28 cellular contexts compared by ENCODE assay signal in the genomic region with DNA sequence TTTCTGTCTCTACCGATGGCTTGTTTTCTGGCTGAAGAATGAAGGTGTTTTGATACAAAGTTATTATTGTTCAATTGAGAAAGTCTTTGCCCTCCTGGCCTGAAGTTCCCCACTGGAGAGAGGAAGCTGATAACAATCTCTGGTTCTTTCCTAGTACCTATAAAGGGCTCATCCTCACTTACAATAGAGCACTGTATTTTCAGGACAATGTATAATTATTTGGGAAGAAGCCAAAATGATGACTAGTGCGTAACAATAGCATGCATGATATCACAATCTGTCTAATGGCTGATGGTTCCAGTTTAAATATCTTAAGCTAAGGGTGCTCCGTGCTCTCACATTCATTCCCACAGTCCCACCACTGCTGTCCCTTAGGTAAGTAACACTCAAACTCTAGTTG.
DNase-seq lines count a peak whose midpoint lies in the region; ATAC-seq and TF ChIP-seq lines count a peak whose summit lies in the region.
"Had no signal": no experiment of that assay in that cellular context is flagged by ENCODE, and none has a peak within 500 bp of the region (broad histone marks: within the 10 kb centered on the region; RNA-seq: fewer than 3 reads in every experiment).

No MANE protein-coding gene starts in this region.

- H3K4me1 ChIP-seq in HUES48 (ENCODE audit: control insufficient read depth, insufficient read depth, low read length) (peaks cover 41% of the 10 kb centered on the region), gastroesophageal sphincter (no peaks in the 10 kb centered on the region)
- H3K4me1 ChIP-seq: colonic mucosa, esophagus squamous epithelium, stomach, tibial nerve had no signal

- TF ChIP-seq CTCF in gastroesophageal sphincter (IDR thresholded peaks at IDR 0.05): no peak

- no peak overlapping the region for H3K27ac ChIP-seq in HUES48 (ENCODE audit: low read depth, low read length)
- no peak overlapping the region for H3K27ac ChIP-seq in gastroesophageal sphincter
- H3K27ac ChIP-seq: colonic mucosa, esophagus squamous epithelium, SJSA1, stomach, tibial nerve had no signal

- no peak for TF ChIP-seq POLR2A in gastroesophageal sphincter (IDR thresholded peaks at IDR 0.05)

- H3K9me3 ChIP-seq in HUES48 (ENCODE audit: control insufficient read depth, insufficient read depth, low read length): no peaks in the 10 kb centered on the region
- H3K9me3 ChIP-seq in gastroesophageal sphincter: no peaks in the 10 kb centered on the region
- H3K9me3 ChIP-seq: Caco-2, colonic mucosa, esophagus squamous epithelium, mucosa of descending colon, SJSA1, stomach, tibial nerve had no signal

- DNase-seq in EH (ENCODE audit: low read depth) (peak; percentile 5), amniotic epithelial cell (ENCODE audit: low read depth) (peak; percentile 21), kidney tubule cell (ENCODE audit: low spot score) (peak; percentile 39), hippocampal formation (lab: John Stamatoyannopoulos, UW) (no peak)
- DNase-seq: activated CD4-positive, alpha-beta T cell treated with anti-CD3 and anti-CD28 coated beads, Interleukin-2, amount 50 U/mL, for 48 hours; activated naive CD4-positive, alpha-beta T cell treated with anti-CD3 and anti-CD28 coated beads, Interleukin-2, amount 50 U/mL, for 16 hours; amygdala; C1 segment of cervical spinal cord; Caco-2; colonic mucosa; effector memory CD8-positive, alpha-beta T cell; esophagus squamous epithelium; mucosa of descending colon; NCI-H2171 treated with DMSO at 0.1 percent for 48 hours; NCI-H524; stimulated activated CD4-positive, alpha-beta T cell treated with anti-CD3 and anti-CD28 coated beads, Interleukin-1b, Interleukin-23, amount 100 ng/mL, for 48 hours; stimulated activated CD8-positive, alpha-beta memory T cell treated with anti-CD3 and anti-CD28 coated beads, Interleukin-4, amount 100 ng/mL, for 48 hours; stomach; T-helper 17 cell had no signal

- 59 to 92% methylated on average over 3 of the region's 3 CpGs for WGBS in gastroesophageal sphincter (ENCODE audit: low coverage in 1 of 2), 2 donors

- H3K4me3 ChIP-seq in HUES48 (ENCODE audit: low read depth, low read length) (no peak overlapping the region), gastroesophageal sphincter (no peak overlapping the region)
- H3K4me3 ChIP-seq: colonic mucosa, esophagus squamous epithelium, mucosa of descending colon, SJSA1, smooth muscle cell, stomach, tibial nerve had no signal

- H3K36me3 ChIP-seq in HUES48 (ENCODE audit: control insufficient read depth, insufficient read depth, low read length): no peaks in the 10 kb centered on the region
- peaks cover 0 to 4% of the 10 kb centered on the region in 2 donors for H3K36me3 ChIP-seq in gastroesophageal sphincter
- H3K36me3 ChIP-seq: colonic mucosa, esophagus squamous epithelium, SJSA1 had no signal

- 0 out of 2 replicates have a peak overlapping the region, but pooled peaks have one; percentile 7 for H3K9ac ChIP-seq in HUES48 (ENCODE audit: low read depth, low read length)

- H3K27me3 ChIP-seq in HUES48 (ENCODE audit: control insufficient read depth, insufficient read depth, low read length) (peaks cover 5% of the 10 kb centered on the region), gastroesophageal sphincter (no peaks in the 10 kb centered on the region)
- H3K27me3 ChIP-seq: colonic mucosa, esophagus squamous epithelium, SJSA1, stomach, tibial nerve had no signal

- ATAC-seq in gastroesophageal sphincter (no peak), GM18867 (IDR thresholded peaks at IDR 0.05; ENCODE audit: unreplicated experiment) (no peak)
- ATAC-seq: activated CD4-positive, CD25-positive, alpha-beta regulatory T cell treated with anti-CD3 and anti-CD28 coated beads, Interleukin-2, amount 50 U/mL, for 24 hours; effector memory CD8-positive, alpha-beta T cell; mucosa of descending colon; natural killer cell treated with Interleukin-12 subunit alpha and Interleukin-12 subunit beta and Interleukin-15 and Interleukin-18, amount 100 ng/mL, for 72 hours; Panc1; T-helper 17 cell had no signal

- no peak for TF ChIP-seq EP300 in gastroesophageal sphincter (IDR thresholded peaks at IDR 0.05)

Comparison
In these comparisons a context has a peak if more than half of its experiments do, and no peak if none do; other contexts are left out.
1. DNase-seq: peak in EH (single experiment), amniotic epithelial cell (single experiment) and kidney tubule cell (single experiment); none in hippocampal formation (0 of 2).